ENCODE assay signal across 33 cellular contexts in genomic region chr20:11356061-11356460, GRCh38.
"Had no signal": no experiment of that assay in that cellular context is flagged by ENCODE, and none has a peak within 500 bp of the region (broad histone marks: within the 10 kb centered on the region; RNA-seq: fewer than 3 reads in every experiment).

No MANE protein-coding gene starts in this region.

- DNase-seq: Karpas-422, Kasumi-1, MG63, MM.1S, MV-4-11, NCI-H1048, NCI-H1092, NCI-H1105, NCI-H1105 treated with DMSO at 0.1 percent for 48 hours, NCI-H1417, NCI-H1417 treated with DMSO at 0.1 percent for 48 hours, NCI-H1436, NCI-H1436 treated with DMSO at 0.1 percent for 48 hours, NCI-H146, NCI-H1694, NCI-H1694 treated with DMSO at 0.1 percent for 48 hours, NCI-H187, NCI-H187 treated with DMSO at 0.1 percent for 48 hours, NCI-H1930, NCI-H2029, NCI-H2029 treated with DMSO at 0.1 percent for 48 hours, NCI-H2081, NCI-H2081 treated with DMSO at 0.1 percent for 48 hours, NCI-H2107, NCI-H2171, NCI-H2171 treated with DMSO at 0.1 percent for 48 hours, NCI-H2227 treated with DMSO at 0.1 percent for 48 hours, NCI-H226, NCI-H345, NCI-H446, NCI-H446 treated with DMSO at 0.1 percent for 48 hours, NCI-H510A, NCI-H510A treated with DMSO at 0.1 percent for 48 hours had no signal

- H3K27me3 ChIP-seq: MG63 had no signal

- H3K4me3 ChIP-seq: MG63 had no signal

- H3K36me3 ChIP-seq: MG63 had no signal

- H3K9me3 ChIP-seq: MG63 had no signal
